Comparison of ENCODE assay signal across 31 cellular contexts in the genomic region with DNA sequence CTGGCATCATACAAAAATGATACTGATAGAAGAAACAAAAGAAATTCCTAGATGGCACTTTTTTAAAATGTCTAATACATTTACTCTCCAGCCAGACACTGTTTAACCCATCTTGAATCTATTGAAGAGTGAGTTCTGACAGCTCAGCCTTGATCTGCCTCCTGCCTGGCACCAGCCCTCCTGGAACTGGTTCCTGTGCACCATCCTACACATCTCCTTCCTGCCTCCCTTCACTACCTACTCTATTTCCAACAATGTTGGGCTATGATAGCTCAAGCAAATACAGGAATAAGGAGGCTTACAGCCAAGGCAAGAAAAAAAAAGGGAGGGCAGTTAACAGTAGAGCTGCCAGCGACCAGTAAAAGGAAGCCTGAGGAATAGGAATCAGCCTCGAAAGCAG. TPM values are rescaled to one million over a fixed set of nuclear protein-coding genes. Genes with fewer than 3 reads are reported as not detected.
"Had no signal": no experiment of that assay in that cellular context is flagged by ENCODE, and none has a peak within 500 bp of the region (broad histone marks: within the 10 kb centered on the region; RNA-seq: fewer than 3 reads in every experiment).

No MANE protein-coding gene starts in this region.

- H3K9me3 ChIP-seq: neutrophil, ovary, right lobe of liver, stomach, suprapubic skin, thoracic aorta, tibial artery, upper lobe of right lung had no signal

- H3K4me3 ChIP-seq: heart left ventricle, hepatocyte, lung, neural progenitor cell, ovary, right lobe of liver, smooth muscle cell, stomach, suprapubic skin, thoracic aorta, tibial artery, upper lobe of right lung had no signal

- DNase-seq: heart left ventricle; kidney glomerular epithelial cell; left cardiac atrium; mesendoderm; naive B cell; natural killer cell; nephron progenitor cell; occipital lobe; ovary; retina; right lobe of liver; stimulated activated CD4-positive, alpha-beta T cell treated with anti-CD3 and anti-CD28 coated beads, Interleukin-1b, Interleukin-23, amount 100 ng/mL, for 48 hours; stimulated activated CD4-positive, alpha-beta T cell treated with anti-CD3 and anti-CD28 coated beads, Interleukin-2, amount 100 ng/mL, for 48 hours; stimulated activated naive B cell treated with anti-CD40 and anti-IgM and Interleukin-4, amounts not matched to agents 10 μg/mL and 1 μg/mL and 100 μg/mL, for 72 hours; stimulated activated naive CD8-positive, alpha-beta T cell treated with anti-CD3 and anti-CD28 coated beads, Interleukin-15, Interleukin-2, amounts not matched to agents 100 U/mL and 50 U/mL, for 24 hours; stomach; tibial artery; trophoblast cell; upper lobe of right lung had no signal

- H3K27ac ChIP-seq: heart left ventricle, hepatocyte, neural progenitor cell, neutrophil, ovary, right lobe of liver, stomach, suprapubic skin, thoracic aorta, tibial artery, upper lobe of right lung had no signal

- H3K27me3 ChIP-seq: heart left ventricle, hepatocyte, neural progenitor cell, neutrophil, ovary, right lobe of liver, stomach, suprapubic skin, tibial artery, upper lobe of right lung had no signal

- H3K36me3 ChIP-seq: heart left ventricle, neural progenitor cell, neutrophil, ovary, right lobe of liver, stomach, suprapubic skin, thoracic aorta, tibial artery, upper lobe of right lung had no signal

- ATAC-seq: heart left ventricle; left lobe of liver; natural killer cell; right lobe of liver; stimulated activated naive B cell treated with anti-CD40 and anti-IgM and Interleukin-4, amounts not matched to agents 10 μg/mL and 1 μg/mL and 100 μg/mL, for 72 hours; stimulated activated naive CD8-positive, alpha-beta T cell treated with anti-CD3 and anti-CD28 coated beads, Interleukin-15, Interleukin-2, amounts not matched to agents 100 U/mL and 50 U/mL, for 24 hours; upper lobe of right lung had no signal

- H3K4me1 ChIP-seq: heart left ventricle, right lobe of liver, stomach, suprapubic skin, tibial artery, upper lobe of right lung had no signal

RNA-seq across cellular contexts. Expression of gene FRMPD2, which starts 3.2 kb away (rescaled TPM):
- total RNA-seq: left lobe of liver, mononuclear cell, pulmonary artery endothelial cell, right lobe of liver, skeletal muscle tissue, smooth muscle cell, thoracic aorta, upper lobe of right lung had no signal
- polyA plus RNA-seq: heart left ventricle, keratinocyte had no signal
